ENCODE assay signal across 10 cellular contexts in the genomic region with DNA sequence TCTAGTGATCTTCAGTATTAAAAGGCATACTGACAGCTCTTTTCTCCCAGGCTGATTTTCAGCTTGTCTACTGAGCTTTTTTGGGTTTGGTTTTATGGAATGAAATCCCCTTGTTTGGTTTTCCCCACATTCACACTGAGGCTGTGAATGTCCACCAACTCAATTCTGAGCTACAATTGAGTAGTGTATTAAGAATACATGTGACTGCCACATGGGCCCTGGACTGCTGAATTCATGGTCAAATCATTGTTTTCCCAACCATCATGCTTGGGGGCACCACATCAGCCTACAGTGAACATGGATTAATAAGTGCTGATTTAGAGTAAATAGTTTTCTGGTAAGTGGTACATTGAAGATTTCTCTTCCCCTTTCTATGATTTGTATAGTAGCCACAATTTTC. TPM values are rescaled to one million over a fixed set of nuclear protein-coding genes. Genes with fewer than 3 reads are reported as not detected.
"Had no signal": no experiment of that assay in that cellular context is flagged by ENCODE, and none has a peak within 500 bp of the region (broad histone marks: within the 10 kb centered on the region; RNA-seq: fewer than 3 reads in every experiment).

No MANE protein-coding gene starts in this region.

- H2AFZ ChIP-seq: GM23338 had no signal

- H3K4me1 Mint-ChIP-seq: H9, IgD-negative memory B cell had no signal

- H3K27ac Mint-ChIP-seq: GM23338, H9, HFFc6, IgD-negative memory B cell had no signal

- H3K9me3 Mint-ChIP-seq: GM23338, H9, HFFc6, IgD-negative memory B cell had no signal

- H3K4me3 ChIP-seq: GM23338 had no signal

- ATAC-seq: GM23338, HepG2 had no signal

- FAIRE-seq: H1, H54, HepG2 had no signal

- H3K4me2 ChIP-seq: GM23338 had no signal

- H3K27ac ChIP-seq: HL-60 had no signal

- H3K4me3 Mint-ChIP-seq: GM23338, H9, HFFc6, IgD-negative memory B cell had no signal

- DNase-seq: H9, HCEC 1CT, HFFc6, KG1 had no signal

RNA-seq across cellular contexts. Expression of a gene that starts 32.4 kb away (rescaled TPM):
- polyA plus RNA-seq: GM23338, IgD-negative memory B cell had no signal
